1 cellular context compared by ENCODE assay signal in the genomic region with DNA sequence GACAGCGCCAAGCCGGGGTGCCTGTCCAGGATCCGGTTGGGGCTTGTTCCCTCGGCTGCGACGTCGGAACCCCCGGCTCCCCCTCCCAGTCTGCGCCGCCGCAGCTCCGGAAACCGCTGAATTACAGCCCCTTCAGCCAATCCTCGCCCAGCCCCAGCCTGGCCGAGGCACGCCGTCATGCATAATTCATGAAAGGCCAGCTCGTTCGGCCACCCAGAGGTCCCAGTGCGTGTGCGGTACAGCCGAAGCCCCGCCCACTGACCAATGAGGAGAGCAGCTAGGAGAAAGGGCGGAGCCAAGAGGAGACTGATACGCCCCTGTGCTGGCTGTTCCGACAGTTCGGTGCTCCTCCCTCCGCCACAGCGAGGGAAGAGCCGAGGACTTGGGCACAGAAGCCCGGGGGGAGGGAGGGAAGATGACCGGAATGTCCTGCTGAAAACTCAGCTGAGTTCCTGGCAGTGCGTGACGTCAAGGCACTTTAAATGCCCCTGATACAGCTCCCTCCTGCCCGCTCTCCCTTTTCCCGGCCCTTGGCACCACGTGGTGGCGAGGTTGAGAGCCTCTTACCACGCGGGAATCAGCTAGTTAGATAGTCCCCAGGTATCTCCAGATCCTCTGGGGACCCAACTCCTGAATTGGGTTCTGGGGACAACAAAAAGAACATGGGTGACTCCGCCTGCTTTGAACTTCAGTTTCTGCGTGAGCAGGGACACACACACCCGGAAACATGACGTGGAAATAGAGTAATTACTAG.
TF ChIP-seq lines count a peak whose summit lies in the region.

A gene (minus strand): TSS at position 62 of the 754 bp plus-strand sequence. CDS start 39,926 bp downstream, outside the sequence.

TF ChIP-seq in GM12878, 131 proteins besides CTCF, POLR2A, EP300 and RAD21 (continued from another document and continues in another):
- TF ChIP-seq, protein P1, sequence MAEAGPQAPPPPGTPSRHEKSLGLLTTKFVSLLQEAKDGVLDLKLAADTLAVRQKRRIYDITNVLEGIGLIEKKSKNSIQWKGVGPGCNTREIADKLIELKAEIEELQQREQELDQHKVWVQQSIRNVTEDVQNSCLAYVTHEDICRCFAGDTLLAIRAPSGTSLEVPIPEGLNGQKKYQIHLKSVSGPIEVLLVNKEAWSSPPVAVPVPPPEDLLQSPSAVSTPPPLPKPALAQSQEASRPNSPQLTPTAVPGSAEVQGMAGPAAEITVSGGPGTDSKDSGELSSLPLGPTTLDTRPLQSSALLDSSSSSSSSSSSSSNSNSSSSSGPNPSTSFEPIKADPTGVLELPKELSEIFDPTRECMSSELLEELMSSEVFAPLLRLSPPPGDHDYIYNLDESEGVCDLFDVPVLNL (IDR thresholded peaks at IDR 0.05; ENCODE audit: low read depth, low read length), result peak; percentile 56; the same call in 1 of the 2 replicates
- TF ChIP-seq CHD2 (IDR thresholded peaks at IDR 0.05; ENCODE audit: borderline replicate concordance, low read depth, low read length) (peak; percentile 93), MEF2B (IDR thresholded peaks at IDR 0.05; ENCODE audit: partially characterized antibody, poor library complexity, severe bottlenecking) (peak; percentile 57), ESRRA (IDR thresholded peaks at IDR 0.05; ENCODE audit: low read length) (peak; percentile 83; the same call in 1 of the 2 replicates), SMC3 (IDR thresholded peaks at IDR 0.05; ENCODE audit: borderline replicate concordance, low read length) (0 out of 2 replicates have a peak, but pooled peaks have one; percentile 32), RAD51 (IDR thresholded peaks at IDR 0.05) (peak; percentile 74), GATAD2B (conservative IDR thresholded peaks at IDR 0.05; ENCODE audit: low read depth) (peak; percentile 85), RELA (IDR thresholded peaks at IDR 0.05; ENCODE audit: borderline replicate concordance, partially characterized antibody) (peak; percentile 79), STAT3 (IDR thresholded peaks at IDR 0.05; ENCODE audit: low read depth, low read length) (peak; percentile 100), RFX5 (IDR thresholded peaks at IDR 0.05; ENCODE audit: low read depth, low read length) (peak; percentile 76; the same call in 1 of the 2 replicates), MTA3 (IDR thresholded peaks at IDR 0.05; ENCODE audit: borderline replicate concordance, low read length) (no peak), FOS (IDR thresholded peaks at IDR 0.05; ENCODE audit: borderline replicate concordance, extremely low read depth, insufficient read length) (peak; percentile 46), NBN (IDR thresholded peaks at IDR 0.05) (peak; percentile 99), SUZ12 (IDR thresholded peaks at IDR 0.05; ENCODE audit: unreplicated experiment) (no peak), MXI1 (IDR thresholded peaks at IDR 0.05; ENCODE audit: low read depth, low read length) (peak; percentile 87), WRNIP1 (IDR thresholded peaks at IDR 0.05; ENCODE audit: borderline replicate concordance, low read depth, low read length) (peak; percentile 99; the same call in 1 of the 2 replicates)
- TF ChIP-seq, protein P2, sequence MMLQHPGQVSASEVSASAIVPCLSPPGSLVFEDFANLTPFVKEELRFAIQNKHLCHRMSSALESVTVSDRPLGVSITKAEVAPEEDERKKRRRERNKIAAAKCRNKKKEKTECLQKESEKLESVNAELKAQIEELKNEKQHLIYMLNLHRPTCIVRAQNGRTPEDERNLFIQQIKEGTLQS (IDR thresholded peaks at IDR 0.05; ENCODE audit: borderline replicate concordance, extremely low read depth, low read depth, low read length), result no peak
- TF ChIP-seq, protein P3, sequence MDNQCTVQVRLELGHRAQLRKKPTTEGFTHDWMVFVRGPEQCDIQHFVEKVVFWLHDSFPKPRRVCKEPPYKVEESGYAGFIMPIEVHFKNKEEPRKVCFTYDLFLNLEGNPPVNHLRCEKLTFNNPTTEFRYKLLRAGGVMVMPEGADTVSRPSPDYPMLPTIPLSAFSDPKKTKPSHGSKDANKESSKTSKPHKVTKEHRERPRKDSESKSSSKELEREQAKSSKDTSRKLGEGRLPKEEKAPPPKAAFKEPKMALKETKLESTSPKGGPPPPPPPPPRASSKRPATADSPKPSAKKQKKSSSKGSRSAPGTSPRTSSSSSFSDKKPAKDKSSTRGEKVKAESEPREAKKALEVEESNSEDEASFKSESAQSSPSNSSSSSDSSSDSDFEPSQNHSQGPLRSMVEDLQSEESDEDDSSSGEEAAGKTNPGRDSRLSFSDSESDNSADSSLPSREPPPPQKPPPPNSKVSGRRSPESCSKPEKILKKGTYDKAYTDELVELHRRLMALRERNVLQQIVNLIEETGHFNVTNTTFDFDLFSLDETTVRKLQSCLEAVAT (IDR thresholded peaks at IDR 0.05), result peak; percentile 72
- TF ChIP-seq, protein P4, sequence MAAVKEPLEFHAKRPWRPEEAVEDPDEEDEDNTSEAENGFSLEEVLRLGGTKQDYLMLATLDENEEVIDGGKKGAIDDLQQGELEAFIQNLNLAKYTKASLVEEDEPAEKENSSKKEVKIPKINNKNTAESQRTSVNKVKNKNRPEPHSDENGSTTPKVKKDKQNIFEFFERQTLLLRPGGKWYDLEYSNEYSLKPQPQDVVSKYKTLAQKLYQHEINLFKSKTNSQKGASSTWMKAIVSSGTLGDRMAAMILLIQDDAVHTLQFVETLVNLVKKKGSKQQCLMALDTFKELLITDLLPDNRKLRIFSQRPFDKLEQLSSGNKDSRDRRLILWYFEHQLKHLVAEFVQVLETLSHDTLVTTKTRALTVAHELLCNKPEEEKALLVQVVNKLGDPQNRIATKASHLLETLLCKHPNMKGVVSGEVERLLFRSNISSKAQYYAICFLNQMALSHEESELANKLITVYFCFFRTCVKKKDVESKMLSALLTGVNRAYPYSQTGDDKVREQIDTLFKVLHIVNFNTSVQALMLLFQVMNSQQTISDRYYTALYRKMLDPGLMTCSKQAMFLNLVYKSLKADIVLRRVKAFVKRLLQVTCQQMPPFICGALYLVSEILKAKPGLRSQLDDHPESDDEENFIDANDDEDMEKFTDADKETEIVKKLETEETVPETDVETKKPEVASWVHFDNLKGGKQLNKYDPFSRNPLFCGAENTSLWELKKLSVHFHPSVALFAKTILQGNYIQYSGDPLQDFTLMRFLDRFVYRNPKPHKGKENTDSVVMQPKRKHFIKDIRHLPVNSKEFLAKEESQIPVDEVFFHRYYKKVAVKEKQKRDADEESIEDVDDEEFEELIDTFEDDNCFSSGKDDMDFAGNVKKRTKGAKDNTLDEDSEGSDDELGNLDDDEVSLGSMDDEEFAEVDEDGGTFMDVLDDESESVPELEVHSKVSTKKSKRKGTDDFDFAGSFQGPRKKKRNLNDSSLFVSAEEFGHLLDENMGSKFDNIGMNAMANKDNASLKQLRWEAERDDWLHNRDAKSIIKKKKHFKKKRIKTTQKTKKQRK (IDR thresholded peaks at IDR 0.05; ENCODE audit: low read depth, low read length), result peak; percentile 76
- TF ChIP-seq, protein P5, sequence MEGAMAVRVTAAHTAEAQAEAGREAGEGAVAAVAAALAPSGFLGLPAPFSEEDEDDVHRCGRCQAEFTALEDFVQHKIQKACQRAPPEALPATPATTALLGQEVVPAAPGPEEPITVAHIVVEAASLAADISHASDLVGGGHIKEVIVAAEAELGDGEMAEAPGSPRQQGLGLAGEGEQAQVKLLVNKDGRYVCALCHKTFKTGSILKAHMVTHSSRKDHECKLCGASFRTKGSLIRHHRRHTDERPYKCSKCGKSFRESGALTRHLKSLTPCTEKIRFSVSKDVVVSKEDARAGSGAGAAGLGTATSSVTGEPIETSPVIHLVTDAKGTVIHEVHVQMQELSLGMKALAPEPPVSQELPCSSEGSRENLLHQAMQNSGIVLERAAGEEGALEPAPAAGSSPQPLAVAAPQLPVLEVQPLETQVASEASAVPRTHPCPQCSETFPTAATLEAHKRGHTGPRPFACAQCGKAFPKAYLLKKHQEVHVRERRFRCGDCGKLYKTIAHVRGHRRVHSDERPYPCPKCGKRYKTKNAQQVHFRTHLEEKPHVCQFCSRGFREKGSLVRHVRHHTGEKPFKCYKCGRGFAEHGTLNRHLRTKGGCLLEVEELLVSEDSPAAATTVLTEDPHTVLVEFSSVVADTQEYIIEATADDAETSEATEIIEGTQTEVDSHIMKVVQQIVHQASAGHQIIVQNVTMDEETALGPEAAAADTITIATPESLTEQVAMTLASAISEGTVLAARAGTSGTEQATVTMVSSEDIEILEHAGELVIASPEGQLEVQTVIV (IDR thresholded peaks at IDR 0.05; ENCODE audit: borderline replicate concordance, partially characterized antibody), result peak; percentile 40
- TF ChIP-seq, protein P6, sequence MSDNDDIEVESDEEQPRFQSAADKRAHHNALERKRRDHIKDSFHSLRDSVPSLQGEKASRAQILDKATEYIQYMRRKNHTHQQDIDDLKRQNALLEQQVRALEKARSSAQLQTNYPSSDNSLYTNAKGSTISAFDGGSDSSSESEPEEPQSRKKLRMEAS (IDR thresholded peaks at IDR 0.05; ENCODE audit: low read depth, low read length), result peak; percentile 89
- TF ChIP-seq, protein P7, sequence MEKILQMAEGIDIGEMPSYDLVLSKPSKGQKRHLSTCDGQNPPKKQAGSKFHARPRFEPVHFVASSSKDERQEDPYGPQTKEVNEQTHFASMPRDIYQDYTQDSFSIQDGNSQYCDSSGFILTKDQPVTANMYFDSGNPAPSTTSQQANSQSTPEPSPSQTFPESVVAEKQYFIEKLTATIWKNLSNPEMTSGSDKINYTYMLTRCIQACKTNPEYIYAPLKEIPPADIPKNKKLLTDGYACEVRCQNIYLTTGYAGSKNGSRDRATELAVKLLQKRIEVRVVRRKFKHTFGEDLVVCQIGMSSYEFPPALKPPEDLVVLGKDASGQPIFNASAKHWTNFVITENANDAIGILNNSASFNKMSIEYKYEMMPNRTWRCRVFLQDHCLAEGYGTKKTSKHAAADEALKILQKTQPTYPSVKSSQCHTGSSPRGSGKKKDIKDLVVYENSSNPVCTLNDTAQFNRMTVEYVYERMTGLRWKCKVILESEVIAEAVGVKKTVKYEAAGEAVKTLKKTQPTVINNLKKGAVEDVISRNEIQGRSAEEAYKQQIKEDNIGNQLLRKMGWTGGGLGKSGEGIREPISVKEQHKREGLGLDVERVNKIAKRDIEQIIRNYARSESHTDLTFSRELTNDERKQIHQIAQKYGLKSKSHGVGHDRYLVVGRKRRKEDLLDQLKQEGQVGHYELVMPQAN (conservative IDR thresholded peaks at IDR 0.05), result peak; percentile 92
- TF ChIP-seq, protein P8, sequence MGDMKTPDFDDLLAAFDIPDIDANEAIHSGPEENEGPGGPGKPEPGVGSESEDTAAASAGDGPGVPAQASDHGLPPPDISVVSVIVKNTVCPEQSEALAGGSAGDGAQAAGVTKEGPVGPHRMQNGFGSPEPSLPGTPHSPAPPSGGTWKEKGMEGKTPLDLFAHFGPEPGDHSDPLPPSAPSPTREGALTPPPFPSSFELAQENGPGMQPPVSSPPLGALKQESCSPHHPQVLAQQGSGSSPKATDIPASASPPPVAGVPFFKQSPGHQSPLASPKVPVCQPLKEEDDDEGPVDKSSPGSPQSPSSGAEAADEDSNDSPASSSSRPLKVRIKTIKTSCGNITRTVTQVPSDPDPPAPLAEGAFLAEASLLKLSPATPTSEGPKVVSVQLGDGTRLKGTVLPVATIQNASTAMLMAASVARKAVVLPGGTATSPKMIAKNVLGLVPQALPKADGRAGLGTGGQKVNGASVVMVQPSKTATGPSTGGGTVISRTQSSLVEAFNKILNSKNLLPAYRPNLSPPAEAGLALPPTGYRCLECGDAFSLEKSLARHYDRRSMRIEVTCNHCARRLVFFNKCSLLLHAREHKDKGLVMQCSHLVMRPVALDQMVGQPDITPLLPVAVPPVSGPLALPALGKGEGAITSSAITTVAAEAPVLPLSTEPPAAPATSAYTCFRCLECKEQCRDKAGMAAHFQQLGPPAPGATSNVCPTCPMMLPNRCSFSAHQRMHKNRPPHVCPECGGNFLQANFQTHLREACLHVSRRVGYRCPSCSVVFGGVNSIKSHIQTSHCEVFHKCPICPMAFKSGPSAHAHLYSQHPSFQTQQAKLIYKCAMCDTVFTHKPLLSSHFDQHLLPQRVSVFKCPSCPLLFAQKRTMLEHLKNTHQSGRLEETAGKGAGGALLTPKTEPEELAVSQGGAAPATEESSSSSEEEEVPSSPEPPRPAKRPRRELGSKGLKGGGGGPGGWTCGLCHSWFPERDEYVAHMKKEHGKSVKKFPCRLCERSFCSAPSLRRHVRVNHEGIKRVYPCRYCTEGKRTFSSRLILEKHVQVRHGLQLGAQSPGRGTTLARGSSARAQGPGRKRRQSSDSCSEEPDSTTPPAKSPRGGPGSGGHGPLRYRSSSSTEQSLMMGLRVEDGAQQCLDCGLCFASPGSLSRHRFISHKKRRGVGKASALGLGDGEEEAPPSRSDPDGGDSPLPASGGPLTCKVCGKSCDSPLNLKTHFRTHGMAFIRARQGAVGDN (IDR thresholded peaks at IDR 0.05), result peak; percentile 80
- TF ChIP-seq, protein P9, sequence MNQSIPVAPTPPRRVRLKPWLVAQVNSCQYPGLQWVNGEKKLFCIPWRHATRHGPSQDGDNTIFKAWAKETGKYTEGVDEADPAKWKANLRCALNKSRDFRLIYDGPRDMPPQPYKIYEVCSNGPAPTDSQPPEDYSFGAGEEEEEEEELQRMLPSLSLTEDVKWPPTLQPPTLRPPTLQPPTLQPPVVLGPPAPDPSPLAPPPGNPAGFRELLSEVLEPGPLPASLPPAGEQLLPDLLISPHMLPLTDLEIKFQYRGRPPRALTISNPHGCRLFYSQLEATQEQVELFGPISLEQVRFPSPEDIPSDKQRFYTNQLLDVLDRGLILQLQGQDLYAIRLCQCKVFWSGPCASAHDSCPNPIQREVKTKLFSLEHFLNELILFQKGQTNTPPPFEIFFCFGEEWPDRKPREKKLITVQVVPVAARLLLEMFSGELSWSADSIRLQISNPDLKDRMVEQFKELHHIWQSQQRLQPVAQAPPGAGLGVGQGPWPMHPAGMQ (IDR thresholded peaks at IDR 0.05; ENCODE audit: borderline replicate concordance), result no peak
- TF ChIP-seq, protein P10, sequence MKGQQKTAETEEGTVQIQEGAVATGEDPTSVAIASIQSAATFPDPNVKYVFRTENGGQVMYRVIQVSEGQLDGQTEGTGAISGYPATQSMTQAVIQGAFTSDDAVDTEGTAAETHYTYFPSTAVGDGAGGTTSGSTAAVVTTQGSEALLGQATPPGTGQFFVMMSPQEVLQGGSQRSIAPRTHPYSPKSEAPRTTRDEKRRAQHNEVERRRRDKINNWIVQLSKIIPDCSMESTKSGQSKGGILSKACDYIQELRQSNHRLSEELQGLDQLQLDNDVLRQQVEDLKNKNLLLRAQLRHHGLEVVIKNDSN (IDR thresholded peaks at IDR 0.05; ENCODE audit: borderline replicate concordance, extremely low read length, insufficient read depth, low read depth, low read length), result peak; percentile 64
